Comparison of ENCODE assay signal across 1 cellular context in the genomic region with DNA sequence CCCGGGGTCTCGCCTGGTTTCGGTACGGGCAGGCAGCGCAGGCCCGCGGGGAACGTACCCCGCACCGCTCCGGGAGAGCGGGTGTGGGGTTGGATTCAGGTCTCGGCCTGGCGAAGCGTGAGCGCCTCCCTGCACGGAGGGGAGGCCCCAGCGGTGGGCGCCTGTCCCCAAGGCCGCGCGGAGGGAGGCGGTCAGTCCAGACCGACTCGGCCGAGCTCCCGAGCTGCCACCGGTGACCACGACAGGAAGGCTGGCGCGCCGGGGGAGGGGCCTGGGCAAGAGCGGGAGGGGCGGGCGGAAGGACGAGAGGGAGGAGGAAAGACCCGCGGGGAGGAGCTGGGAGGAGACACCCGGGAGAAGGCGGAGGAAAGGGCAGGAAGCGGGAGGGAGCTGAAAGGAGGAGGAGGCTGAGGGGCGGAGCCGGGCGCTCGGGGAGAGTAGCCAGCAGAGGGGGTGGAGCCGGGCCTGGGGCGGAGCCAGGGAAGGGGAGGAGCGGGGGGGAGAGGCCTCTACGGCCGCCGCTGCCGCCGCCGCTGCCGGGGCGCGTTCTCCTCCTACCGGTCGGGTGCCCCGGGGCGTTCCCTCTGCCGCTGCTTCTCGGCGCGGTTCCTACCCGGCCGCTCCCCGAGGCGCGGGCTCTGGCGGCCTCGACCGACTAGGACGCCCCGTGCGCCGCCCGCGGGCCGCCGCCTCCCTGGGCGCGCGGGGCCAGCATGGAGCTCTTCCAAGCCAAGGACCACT.
TF ChIP-seq lines count a peak whose summit lies in the region.

A gene with protein sequence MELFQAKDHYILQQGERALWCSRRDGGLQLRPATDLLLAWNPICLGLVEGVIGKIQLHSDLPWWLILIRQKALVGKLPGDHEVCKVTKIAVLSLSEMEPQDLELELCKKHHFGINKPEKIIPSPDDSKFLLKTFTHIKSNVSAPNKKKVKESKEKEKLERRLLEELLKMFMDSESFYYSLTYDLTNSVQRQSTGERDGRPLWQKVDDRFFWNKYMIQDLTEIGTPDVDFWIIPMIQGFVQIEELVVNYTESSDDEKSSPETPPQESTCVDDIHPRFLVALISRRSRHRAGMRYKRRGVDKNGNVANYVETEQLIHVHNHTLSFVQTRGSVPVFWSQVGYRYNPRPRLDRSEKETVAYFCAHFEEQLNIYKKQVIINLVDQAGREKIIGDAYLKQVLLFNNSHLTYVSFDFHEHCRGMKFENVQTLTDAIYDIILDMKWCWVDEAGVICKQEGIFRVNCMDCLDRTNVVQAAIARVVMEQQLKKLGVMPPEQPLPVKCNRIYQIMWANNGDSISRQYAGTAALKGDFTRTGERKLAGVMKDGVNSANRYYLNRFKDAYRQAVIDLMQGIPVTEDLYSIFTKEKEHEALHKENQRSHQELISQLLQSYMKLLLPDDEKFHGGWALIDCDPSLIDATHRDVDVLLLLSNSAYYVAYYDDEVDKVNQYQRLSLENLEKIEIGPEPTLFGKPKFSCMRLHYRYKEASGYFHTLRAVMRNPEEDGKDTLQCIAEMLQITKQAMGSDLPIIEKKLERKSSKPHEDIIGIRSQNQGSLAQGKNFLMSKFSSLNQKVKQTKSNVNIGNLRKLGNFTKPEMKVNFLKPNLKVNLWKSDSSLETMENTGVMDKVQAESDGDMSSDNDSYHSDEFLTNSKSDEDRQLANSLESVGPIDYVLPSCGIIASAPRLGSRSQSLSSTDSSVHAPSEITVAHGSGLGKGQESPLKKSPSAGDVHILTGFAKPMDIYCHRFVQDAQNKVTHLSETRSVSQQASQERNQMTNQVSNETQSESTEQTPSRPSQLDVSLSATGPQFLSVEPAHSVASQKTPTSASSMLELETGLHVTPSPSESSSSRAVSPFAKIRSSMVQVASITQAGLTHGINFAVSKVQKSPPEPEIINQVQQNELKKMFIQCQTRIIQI (plus strand): TSS at position 501 of the 741 bp plus-strand sequence. CDS start 213 bp downstream, at position 714.

TF ChIP-seq in K562, 482 proteins besides CTCF, POLR2A, EP300 and RAD21 (continued from another document):
- TF ChIP-seq, protein P1, sequence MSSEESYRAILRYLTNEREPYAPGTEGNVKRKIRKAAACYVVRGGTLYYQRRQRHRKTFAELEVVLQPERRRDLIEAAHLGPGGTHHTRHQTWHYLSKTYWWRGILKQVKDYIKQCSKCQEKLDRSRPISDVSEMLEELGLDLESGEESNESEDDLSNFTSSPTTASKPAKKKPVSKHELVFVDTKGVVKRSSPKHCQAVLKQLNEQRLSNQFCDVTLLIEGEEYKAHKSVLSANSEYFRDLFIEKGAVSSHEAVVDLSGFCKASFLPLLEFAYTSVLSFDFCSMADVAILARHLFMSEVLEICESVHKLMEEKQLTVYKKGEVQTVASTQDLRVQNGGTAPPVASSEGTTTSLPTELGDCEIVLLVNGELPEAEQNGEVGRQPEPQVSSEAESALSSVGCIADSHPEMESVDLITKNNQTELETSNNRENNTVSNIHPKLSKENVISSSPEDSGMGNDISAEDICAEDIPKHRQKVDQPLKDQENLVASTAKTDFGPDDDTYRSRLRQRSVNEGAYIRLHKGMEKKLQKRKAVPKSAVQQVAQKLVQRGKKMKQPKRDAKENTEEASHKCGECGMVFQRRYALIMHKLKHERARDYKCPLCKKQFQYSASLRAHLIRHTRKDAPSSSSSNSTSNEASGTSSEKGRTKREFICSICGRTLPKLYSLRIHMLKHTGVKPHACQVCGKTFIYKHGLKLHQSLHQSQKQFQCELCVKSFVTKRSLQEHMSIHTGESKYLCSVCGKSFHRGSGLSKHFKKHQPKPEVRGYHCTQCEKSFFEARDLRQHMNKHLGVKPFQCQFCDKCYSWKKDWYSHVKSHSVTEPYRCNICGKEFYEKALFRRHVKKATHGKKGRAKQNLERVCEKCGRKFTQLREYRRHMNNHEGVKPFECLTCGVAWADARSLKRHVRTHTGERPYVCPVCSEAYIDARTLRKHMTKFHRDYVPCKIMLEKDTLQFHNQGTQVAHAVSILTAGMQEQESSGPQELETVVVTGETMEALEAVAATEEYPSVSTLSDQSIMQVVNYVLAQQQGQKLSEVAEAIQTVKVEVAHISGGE (CRISPR knock-in tag; IDR thresholded peaks at IDR 0.05), result peak in 2 of 3 experiments; percentile 48 to 81; a peak in 4 of 6 replicates
- TF ChIP-seq HOXB6 (CRISPR knock-in tag; IDR thresholded peaks at IDR 0.05; ENCODE audit: borderline replicate concordance), result no peak
- TF ChIP-seq TSC22D4 (tag; IDR thresholded peaks at IDR 0.05), result no peak
- TF ChIP-seq, protein P2, sequence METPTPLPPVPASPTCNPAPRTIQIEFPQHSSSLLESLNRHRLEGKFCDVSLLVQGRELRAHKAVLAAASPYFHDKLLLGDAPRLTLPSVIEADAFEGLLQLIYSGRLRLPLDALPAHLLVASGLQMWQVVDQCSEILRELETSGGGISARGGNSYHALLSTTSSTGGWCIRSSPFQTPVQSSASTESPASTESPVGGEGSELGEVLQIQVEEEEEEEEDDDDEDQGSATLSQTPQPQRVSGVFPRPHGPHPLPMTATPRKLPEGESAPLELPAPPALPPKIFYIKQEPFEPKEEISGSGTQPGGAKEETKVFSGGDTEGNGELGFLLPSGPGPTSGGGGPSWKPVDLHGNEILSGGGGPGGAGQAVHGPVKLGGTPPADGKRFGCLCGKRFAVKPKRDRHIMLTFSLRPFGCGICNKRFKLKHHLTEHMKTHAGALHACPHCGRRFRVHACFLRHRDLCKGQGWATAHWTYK (CRISPR knock-in tag; IDR thresholded peaks at IDR 0.05), result peak; percentile 17; the same call in 1 of the 2 replicates
- no peak for TF ChIP-seq CHD4 (IDR thresholded peaks at IDR 0.05; ENCODE audit: insufficient read depth, insufficient replicate concordance, low read depth, low read length, poor library complexity, severe bottlenecking)
- TF ChIP-seq, protein P3, sequence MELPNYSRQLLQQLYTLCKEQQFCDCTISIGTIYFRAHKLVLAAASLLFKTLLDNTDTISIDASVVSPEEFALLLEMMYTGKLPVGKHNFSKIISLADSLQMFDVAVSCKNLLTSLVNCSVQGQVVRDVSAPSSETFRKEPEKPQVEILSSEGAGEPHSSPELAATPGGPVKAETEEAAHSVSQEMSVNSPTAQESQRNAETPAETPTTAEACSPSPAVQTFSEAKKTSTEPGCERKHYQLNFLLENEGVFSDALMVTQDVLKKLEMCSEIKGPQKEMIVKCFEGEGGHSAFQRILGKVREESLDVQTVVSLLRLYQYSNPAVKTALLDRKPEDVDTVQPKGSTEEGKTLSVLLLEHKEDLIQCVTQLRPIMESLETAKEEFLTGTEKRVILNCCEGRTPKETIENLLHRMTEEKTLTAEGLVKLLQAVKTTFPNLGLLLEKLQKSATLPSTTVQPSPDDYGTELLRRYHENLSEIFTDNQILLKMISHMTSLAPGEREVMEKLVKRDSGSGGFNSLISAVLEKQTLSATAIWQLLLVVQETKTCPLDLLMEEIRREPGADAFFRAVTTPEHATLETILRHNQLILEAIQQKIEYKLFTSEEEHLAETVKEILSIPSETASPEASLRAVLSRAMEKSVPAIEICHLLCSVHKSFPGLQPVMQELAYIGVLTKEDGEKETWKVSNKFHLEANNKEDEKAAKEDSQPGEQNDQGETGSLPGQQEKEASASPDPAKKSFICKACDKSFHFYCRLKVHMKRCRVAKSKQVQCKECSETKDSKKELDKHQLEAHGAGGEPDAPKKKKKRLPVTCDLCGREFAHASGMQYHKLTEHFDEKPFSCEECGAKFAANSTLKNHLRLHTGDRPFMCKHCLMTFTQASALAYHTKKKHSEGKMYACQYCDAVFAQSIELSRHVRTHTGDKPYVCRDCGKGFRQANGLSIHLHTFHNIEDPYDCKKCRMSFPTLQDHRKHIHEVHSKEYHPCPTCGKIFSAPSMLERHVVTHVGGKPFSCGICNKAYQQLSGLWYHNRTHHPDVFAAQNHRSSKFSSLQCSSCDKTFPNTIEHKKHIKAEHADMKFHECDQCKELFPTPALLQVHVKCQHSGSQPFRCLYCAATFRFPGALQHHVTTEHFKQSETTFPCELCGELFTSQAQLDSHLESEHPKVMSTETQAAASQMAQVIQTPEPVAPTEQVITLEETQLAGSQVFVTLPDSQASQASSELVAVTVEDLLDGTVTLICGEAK (IDR thresholded peaks at IDR 0.05), result peak; percentile 72
- TF ChIP-seq, protein P3 (CRISPR knock-in tag; IDR thresholded peaks at IDR 0.05), result no peak
- TF ChIP-seq RCOR1 (IDR thresholded peaks at IDR 0.05; ENCODE audit: borderline replicate concordance in 1 of 2, low read depth in 2 of 2, low read length in 2 of 2), result 0 out of 4 replicates have a peak, but pooled peaks of 1 of the 2 experiments have one; percentile 12
- TF ChIP-seq SP1 (CRISPR knock-in tag; IDR thresholded peaks at IDR 0.05), result peak; percentile 62
- no peak for TF ChIP-seq ZFPM2 (CRISPR knock-in tag; IDR thresholded peaks at IDR 0.05)
- TF ChIP-seq, protein P4, sequence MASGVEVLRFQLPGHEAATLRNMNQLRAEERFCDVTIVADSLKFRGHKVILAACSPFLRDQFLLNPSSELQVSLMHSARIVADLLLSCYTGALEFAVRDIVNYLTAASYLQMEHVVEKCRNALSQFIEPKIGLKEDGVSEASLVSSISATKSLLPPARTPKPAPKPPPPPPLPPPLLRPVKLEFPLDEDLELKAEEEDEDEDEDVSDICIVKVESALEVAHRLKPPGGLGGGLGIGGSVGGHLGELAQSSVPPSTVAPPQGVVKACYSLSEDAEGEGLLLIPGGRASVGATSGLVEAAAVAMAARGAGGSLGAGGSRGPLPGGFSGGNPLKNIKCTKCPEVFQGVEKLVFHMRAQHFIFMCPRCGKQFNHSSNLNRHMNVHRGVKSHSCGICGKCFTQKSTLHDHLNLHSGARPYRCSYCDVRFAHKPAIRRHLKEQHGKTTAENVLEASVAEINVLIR (CRISPR knock-in tag; IDR thresholded peaks at IDR 0.05), result no peak
- no peak for TF ChIP-seq XRCC4 (IDR thresholded peaks at IDR 0.05; ENCODE audit: extremely low read depth, insufficient read depth, insufficient read length)
- TF ChIP-seq KDM4B (IDR thresholded peaks at IDR 0.05; ENCODE audit: borderline replicate concordance in 2 of 2, low read depth in 1 of 2), result peak in 1 of 2 experiments; percentile 83; a peak in 1 of 4 replicates
- peak; percentile 97 for TF ChIP-seq ZFX (CRISPR knock-in tag; IDR thresholded peaks at IDR 0.05)
- TF ChIP-seq, protein P5, sequence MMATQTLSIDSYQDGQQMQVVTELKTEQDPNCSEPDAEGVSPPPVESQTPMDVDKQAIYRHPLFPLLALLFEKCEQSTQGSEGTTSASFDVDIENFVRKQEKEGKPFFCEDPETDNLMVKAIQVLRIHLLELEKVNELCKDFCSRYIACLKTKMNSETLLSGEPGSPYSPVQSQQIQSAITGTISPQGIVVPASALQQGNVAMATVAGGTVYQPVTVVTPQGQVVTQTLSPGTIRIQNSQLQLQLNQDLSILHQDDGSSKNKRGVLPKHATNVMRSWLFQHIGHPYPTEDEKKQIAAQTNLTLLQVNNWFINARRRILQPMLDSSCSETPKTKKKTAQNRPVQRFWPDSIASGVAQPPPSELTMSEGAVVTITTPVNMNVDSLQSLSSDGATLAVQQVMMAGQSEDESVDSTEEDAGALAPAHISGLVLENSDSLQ (IDR thresholded peaks at IDR 0.05), result peak; percentile 14; the same call in 1 of the 2 replicates
- peak; percentile 58; the same call in 1 of the 2 replicates for TF ChIP-seq ZNF76 (CRISPR knock-in tag; IDR thresholded peaks at IDR 0.05; ENCODE audit: borderline replicate concordance)
- peak; percentile 71 for TF ChIP-seq CXXC5 (CRISPR knock-in tag; IDR thresholded peaks at IDR 0.05)
- no peak for TF ChIP-seq SRSF7 (optimal IDR thresholded peaks at IDR 0.05; ENCODE audit: low read depth, low read length)
- TF ChIP-seq L3MBTL2 (IDR thresholded peaks at IDR 0.05), result peak; percentile 10
- TF ChIP-seq RBFOX2 (IDR thresholded peaks at IDR 0.05; ENCODE audit: low read depth, low read length), result peak; percentile 92
- TF ChIP-seq ZNF24 (IDR thresholded peaks at IDR 0.05), result 0 out of 2 replicates have a peak, but pooled peaks have one; percentile 19
- no peak for TF ChIP-seq HIVEP1 (CRISPR knock-in tag; IDR thresholded peaks at IDR 0.05)
- TF ChIP-seq EZH2 (IDR thresholded peaks at IDR 0.05; ENCODE audit: borderline replicate concordance, low read depth, low read length), result no peak
- TF ChIP-seq, protein P6, sequence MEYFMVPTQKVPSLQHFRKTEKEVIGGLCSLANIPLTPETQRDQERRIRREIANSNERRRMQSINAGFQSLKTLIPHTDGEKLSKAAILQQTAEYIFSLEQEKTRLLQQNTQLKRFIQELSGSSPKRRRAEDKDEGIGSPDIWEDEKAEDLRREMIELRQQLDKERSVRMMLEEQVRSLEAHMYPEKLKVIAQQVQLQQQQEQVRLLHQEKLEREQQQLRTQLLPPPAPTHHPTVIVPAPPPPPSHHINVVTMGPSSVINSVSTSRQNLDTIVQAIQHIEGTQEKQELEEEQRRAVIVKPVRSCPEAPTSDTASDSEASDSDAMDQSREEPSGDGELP (CRISPR knock-in tag; IDR thresholded peaks at IDR 0.05; ENCODE audit: borderline replicate concordance), result peak; percentile 23; the same call in 1 of the 2 replicates
TF ChIP-seq in K562: peak in this region for 67.
